In the genomic region with DNA sequence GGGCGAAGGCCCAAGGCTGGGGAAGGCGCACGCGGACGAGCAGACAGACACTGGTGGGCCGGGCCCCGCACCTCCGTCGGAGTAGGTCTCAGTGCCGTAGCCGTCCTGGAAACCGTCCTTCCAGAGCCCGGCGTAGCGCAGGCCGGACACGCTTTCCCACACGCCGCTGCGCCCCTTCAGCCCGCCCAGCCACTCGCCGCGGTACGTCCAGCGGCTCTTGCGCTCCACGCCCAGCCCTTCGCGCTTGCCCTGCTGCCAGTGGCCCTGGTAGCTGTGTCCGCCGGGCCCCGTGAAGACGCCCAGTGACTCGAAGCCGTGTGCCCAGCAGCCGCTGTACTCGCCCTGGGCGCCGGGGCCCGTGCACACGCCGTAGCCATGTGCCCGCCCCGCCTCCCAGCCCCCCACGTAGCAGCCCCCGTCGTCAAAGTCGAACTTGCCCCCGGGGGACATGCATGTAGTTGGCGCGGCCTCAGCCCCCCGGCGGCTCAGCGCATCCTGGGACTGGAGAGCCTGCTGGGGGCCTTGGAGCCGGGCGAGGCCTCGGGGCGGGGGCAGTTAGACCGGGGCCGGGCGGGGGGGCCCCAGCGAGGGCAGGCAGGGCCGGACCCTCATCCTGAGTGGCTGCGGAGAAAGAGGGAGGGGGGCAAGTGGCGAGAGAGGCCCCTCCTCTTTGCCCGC, we compare ENCODE assay signal across 9 cellular contexts. TPM values are rescaled to one million over a fixed set of nuclear protein-coding genes. Genes with fewer than 3 reads are reported as not detected.
DNase-seq lines count a peak whose midpoint lies in the region; ATAC-seq, FAIRE-seq and TF ChIP-seq lines count a peak whose summit lies in the region.
"Had no signal": no experiment of that assay in that cellular context is flagged by ENCODE, and none has a peak within 500 bp of the region (broad histone marks: within the 10 kb centered on the region; RNA-seq: fewer than 3 reads in every experiment).

No MANE protein-coding gene starts in this region.

- H3K27me3 ChIP-seq in gastrocnemius medialis, result peaks cover 44 to 61% (median 53%) of the 10 kb centered on the region in 3 donors
- H3K27me3 ChIP-seq in HAP-1 (ENCODE audit: low read depth), result no peaks in the 10 kb centered on the region

- intact Hi-C loops in activated CD8-positive, alpha-beta T cell treated with anti-CD3 and anti-CD28 coated beads for 36 hours (cut with micrococcal nuclease), result no loop called here
- intact Hi-C loops in gastrocnemius medialis (cut with DNase I; ENCODE audit: low total_unique reads), result no loop called here

- in situ Hi-C loops in gastrocnemius medialis (cut with MboI; ENCODE audit: low sequenced_read_pairs in 4 of 4) (no loop called here), HAP-1 (cut with MboI; ENCODE audit: low sequenced_read_pairs) (no loop called here)

- no peak for TF ChIP-seq CTCF in activated CD8-positive, alpha-beta T cell treated with anti-CD3 and anti-CD28 coated beads for 36 hours (IDR thresholded peaks at IDR 0.05)
- no peak for TF ChIP-seq CTCF in gastrocnemius medialis (IDR thresholded peaks at IDR 0.05 in 4 of 5, conservative IDR thresholded peaks at IDR 0.05 in 1 of 5)

- H3K4me3 ChIP-seq in gastrocnemius medialis (peak overlapping the region; percentile 21 to 43 (median 28)), HAP-1 (no peak overlapping the region)

- H3K4me1 ChIP-seq in gastrocnemius medialis (no peaks in the 10 kb centered on the region), HAP-1 (no peaks in the 10 kb centered on the region)

- no peaks in the 10 kb centered on the region for H3K36me3 ChIP-seq in gastrocnemius medialis
- H3K36me3 ChIP-seq in HAP-1 (replicated peaks), result no peaks in the 10 kb centered on the region

- CTCF ChIA-PET in activated CD8-positive, alpha-beta T cell treated with anti-CD3 and anti-CD28 coated beads for 36 hours (lab: Charles Lee), result no interaction called here

- H3K4me1 Mint-ChIP-seq in activated CD8-positive, alpha-beta T cell treated with anti-CD3 and anti-CD28 coated beads for 36 hours (ENCODE audit: low read depth), result peaks cover 12% of the 10 kb centered on the region

- H3K9me3 Mint-ChIP-seq in activated CD8-positive, alpha-beta T cell treated with anti-CD3 and anti-CD28 coated beads for 36 hours, result no peaks in the 10 kb centered on the region

- peak; percentile 24 for ATAC-seq in activated CD8-positive, alpha-beta T cell treated with anti-CD3 and anti-CD28 coated beads for 36 hours
- ATAC-seq in gastrocnemius medialis (no peak), HG03378 (IDR thresholded peaks at IDR 0.05; ENCODE audit: unreplicated experiment) (no peak)

- no peak overlapping the region for H3K27ac ChIP-seq in gastrocnemius medialis

- H3K36me3 Mint-ChIP-seq in activated CD8-positive, alpha-beta T cell treated with anti-CD3 and anti-CD28 coated beads for 36 hours (ENCODE audit: low read depth), result no peaks in the 10 kb centered on the region

- peaks cover 45% of the 10 kb centered on the region for H3K27me3 Mint-ChIP-seq in activated CD8-positive, alpha-beta T cell treated with anti-CD3 and anti-CD28 coated beads for 36 hours

- POLR2A ChIA-PET in activated CD8-positive, alpha-beta T cell treated with anti-CD3 and anti-CD28 coated beads for 36 hours (lab: Charles Lee), result interaction anchor here (0.6 kb wide), 1 partner anchor 21 kb away, joined by 3 read pairs; no protein-coding TSS in a partner anchor

- TF ChIP-seq POLR2A in GM12892 (IDR thresholded peaks at IDR 0.05; ENCODE audit: low read depth, low read length) (no peak), gastrocnemius medialis (IDR thresholded peaks at IDR 0.05) (no peak)

- no peaks in the 10 kb centered on the region for H3K9me3 ChIP-seq in gastrocnemius medialis
- H3K9me3 ChIP-seq in HAP-1, result no peaks in the 10 kb centered on the region

- DNase-seq in GM12892 (ENCODE audit: insufficient read length), result peak; percentile 49
- DNase-seq in activated CD8-positive, alpha-beta T cell treated with anti-CD3 and anti-CD28 coated beads for 36 hours, result no peak
- peak; percentile 44 for DNase-seq in hepatic stellate cell (ENCODE audit: low spot score)
- DNase-seq in gastrocnemius medialis, result no peak
- DNase-seq in SW480 (ENCODE audit: low spot score), result no peak
- no peak for DNase-seq in HAP-1 (ENCODE audit: low spot score in 2 of 2)
- DNase-seq: OCI-M1 had no signal

- H3K27ac Mint-ChIP-seq in activated CD8-positive, alpha-beta T cell treated with anti-CD3 and anti-CD28 coated beads for 36 hours, result no peak overlapping the region

- peak; percentile 72 for FAIRE-seq in GM12892 (lab: Jason Lieb, UNC)

- H3K4me3 Mint-ChIP-seq in activated CD8-positive, alpha-beta T cell treated with anti-CD3 and anti-CD28 coated beads for 36 hours, result peak overlapping the region; percentile 54

RNA-seq across cellular contexts. Expression of gene JPH4, which starts 1.4 kb away (rescaled TPM):
- 6.9 TPM for polyA plus RNA-seq in GM12892 (2012; ENCODE audit: missing spikeins)
- total RNA-seq in activated CD8-positive, alpha-beta T cell treated with anti-CD3 and anti-CD28 coated beads for 36 hours, result under 1 TPM; 0.25 to 0.51 TPM
- total RNA-seq in gastrocnemius medialis, result under 1 TPM in 1 of 4 donors, not detected in 3; 0.09 TPM
- total RNA-seq: pulmonary artery endothelial cell had no signal

RNA-seq across cellular contexts. Expression of gene AP1G2, which starts 9.6 kb away (rescaled TPM):
- polyA plus RNA-seq in GM12892 (2012; ENCODE audit: missing spikeins), result 84.2 TPM
- 100 to 1,000 TPM; 146 to 155 TPM for total RNA-seq in activated CD8-positive, alpha-beta T cell treated with anti-CD3 and anti-CD28 coated beads for 36 hours
- total RNA-seq in gastrocnemius medialis, result 10 to 100 TPM in 1 of 4 donors, 1 to 10 TPM in 3; 1.5 to 31.5 (median 7.8) TPM

RNA-seq across cellular contexts. Expression of gene THTPA, which starts 21.1 kb away (rescaled TPM):
- polyA plus RNA-seq in GM12892 (2012; ENCODE audit: missing spikeins), result 8.4 TPM
- 1 to 10 TPM; 5.1 to 7.6 TPM for total RNA-seq in activated CD8-positive, alpha-beta T cell treated with anti-CD3 and anti-CD28 coated beads for 36 hours
- total RNA-seq in gastrocnemius medialis, result 10 to 100 TPM; 13.2 to 32.9 (median 21.4) TPM

RNA-seq across cellular contexts. Expression of gene ZFHX2, which starts 25.6 kb away (rescaled TPM):
- polyA plus RNA-seq in GM12892 (2012; ENCODE audit: missing spikeins), result 0.93 TPM
- 1 to 10 TPM in 1 of 2 experiments, under 1 TPM in 1; 0.78 to 1.0 TPM for total RNA-seq in activated CD8-positive, alpha-beta T cell treated with anti-CD3 and anti-CD28 coated beads for 36 hours
- under 1 TPM in 3 of 4 donors, not detected in 1; 0.23 to 0.44 (median 0.41) TPM for total RNA-seq in gastrocnemius medialis

RNA-seq across cellular contexts. Expression of gene DHRS2, which starts 59.0 kb away (rescaled TPM):
- polyA plus RNA-seq in GM12892 (2012; ENCODE audit: missing spikeins), result 0.91 TPM
- total RNA-seq in activated CD8-positive, alpha-beta T cell treated with anti-CD3 and anti-CD28 coated beads for 36 hours, result 1 to 10 TPM; 3.3 to 3.5 TPM
- not detected for total RNA-seq in gastrocnemius medialis

Comparison
In these comparisons a context has a peak if more than half of its experiments do, and no peak if none do; other contexts are left out.
1. DNase-seq: peak in GM12892 (single experiment) and hepatic stellate cell (single experiment); none in activated CD8-positive, alpha-beta T cell treated with anti-CD3 and anti-CD28 coated beads for 36 hours (single experiment), gastrocnemius medialis (0 of 2), SW480 (single experiment) and HAP-1 (0 of 2).
2. RNA of gene AP1G2, which starts 9.6 kb away (total RNA-seq): 146 to 155 TPM in activated CD8-positive, alpha-beta T cell treated with anti-CD3 and anti-CD28 coated beads for 36 hours; 1.5 to 31.5 TPM in gastrocnemius medialis; every median in the first group is over 4 times any median in the second.